Comparison of ENCODE assay signal across 18 cellular contexts in the genomic region with DNA sequence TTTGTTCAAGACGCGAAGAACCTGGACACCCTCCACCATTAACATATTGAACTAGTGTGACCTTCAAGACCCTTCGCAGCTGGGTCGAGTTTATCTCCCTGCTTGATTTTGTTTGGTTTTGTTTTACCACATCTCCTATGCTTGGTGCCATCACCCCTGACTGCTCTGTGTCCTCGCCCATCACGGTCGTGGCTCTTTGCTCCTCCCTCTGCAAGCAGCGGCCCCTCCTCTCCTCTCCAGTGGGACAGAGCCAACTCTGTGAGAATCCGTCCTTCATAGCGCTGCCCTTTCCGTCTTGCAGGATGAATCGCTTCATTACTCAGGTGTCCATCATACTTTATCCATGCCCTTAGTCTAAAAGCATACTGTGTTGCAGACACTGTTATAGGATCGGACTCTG.
"Had no signal": no experiment of that assay in that cellular context is flagged by ENCODE, and none has a peak within 500 bp of the region (broad histone marks: within the 10 kb centered on the region; RNA-seq: fewer than 3 reads in every experiment).

No MANE protein-coding gene starts in this region.

- H3K36me3 ChIP-seq: gastrocnemius medialis, heart right ventricle, neural progenitor cell, thyroid gland had no signal

- H3K4me1 Mint-ChIP-seq: activated naive CD4-positive, alpha-beta T cell treated with anti-CD3 and anti-CD28 coated beads, Interleukin-2, amount 10 ng/mL, durations not matched to agents 7 days and 5 days; activated naive CD8-positive, alpha-beta T cell treated with anti-CD3 and anti-CD28 coated beads, Interleukin-2, amount 50 U/mL, for 24 hours; memory B cell; naive B cell; neural progenitor cell; stimulated activated naive B cell treated with anti-CD40 and anti-IgM and Interleukin-4, amounts not matched to agents 10 μg/mL and 1 μg/mL and 100 μg/mL, for 72 hours had no signal

- H3K9me3 ChIP-seq: gastrocnemius medialis, psoas muscle, thyroid gland had no signal

- H3K27me3 ChIP-seq: gastrocnemius medialis, heart right ventricle, neural progenitor cell, thyroid gland had no signal

- H3K36me3 Mint-ChIP-seq: activated naive CD4-positive, alpha-beta T cell treated with anti-CD3 and anti-CD28 coated beads, Interleukin-2, amount 10 ng/mL, durations not matched to agents 7 days and 5 days; memory B cell; naive B cell; neural progenitor cell; stimulated activated naive B cell treated with anti-CD40 and anti-IgM and Interleukin-4, amounts not matched to agents 10 μg/mL and 1 μg/mL and 100 μg/mL, for 72 hours had no signal

- ATAC-seq: activated naive CD8-positive, alpha-beta T cell treated with anti-CD3 and anti-CD28 coated beads, Interleukin-2, amount 50 U/mL, for 24 hours; activated T-cell treated with anti-CD3 and anti-CD28 coated beads, Interleukin-2, amount 50 U/mL, for 4 hours; gastrocnemius medialis; heart right ventricle; psoas muscle; right cardiac atrium; stimulated activated naive B cell treated with anti-CD40 and anti-IgM and Interleukin-4, amounts not matched to agents 10 μg/mL and 1 μg/mL and 100 μg/mL, for 72 hours had no signal

- H3K4me3 Mint-ChIP-seq: activated naive CD4-positive, alpha-beta T cell treated with anti-CD3 and anti-CD28 coated beads, Interleukin-2, amount 10 ng/mL, durations not matched to agents 7 days and 5 days; activated naive CD8-positive, alpha-beta T cell treated with anti-CD3 and anti-CD28 coated beads, Interleukin-2, amount 50 U/mL, for 24 hours; activated T-cell treated with anti-CD3 and anti-CD28 coated beads, Interleukin-2, amount 50 U/mL, for 4 hours; memory B cell; naive B cell; neural progenitor cell; stimulated activated naive B cell treated with anti-CD40 and anti-IgM and Interleukin-4, amounts not matched to agents 10 μg/mL and 1 μg/mL and 100 μg/mL, for 72 hours had no signal

- H3K27ac ChIP-seq: gastrocnemius medialis, heart right ventricle, neural progenitor cell, psoas muscle, thyroid gland had no signal

- H3K27ac Mint-ChIP-seq: activated naive CD4-positive, alpha-beta T cell treated with anti-CD3 and anti-CD28 coated beads, Interleukin-2, amount 10 ng/mL, durations not matched to agents 7 days and 5 days; activated naive CD8-positive, alpha-beta T cell treated with anti-CD3 and anti-CD28 coated beads, Interleukin-2, amount 50 U/mL, for 24 hours; memory B cell; naive B cell; neural progenitor cell had no signal

- H3K4me1 ChIP-seq: gastrocnemius medialis, heart right ventricle, neural progenitor cell, psoas muscle, thyroid gland had no signal

- H3K9me3 Mint-ChIP-seq: activated naive CD4-positive, alpha-beta T cell treated with anti-CD3 and anti-CD28 coated beads, Interleukin-2, amount 10 ng/mL, durations not matched to agents 7 days and 5 days; activated naive CD8-positive, alpha-beta T cell treated with anti-CD3 and anti-CD28 coated beads, Interleukin-2, amount 50 U/mL, for 24 hours; activated T-cell treated with anti-CD3 and anti-CD28 coated beads, Interleukin-2, amount 50 U/mL, for 4 hours; stimulated activated naive B cell treated with anti-CD40 and anti-IgM and Interleukin-4, amounts not matched to agents 10 μg/mL and 1 μg/mL and 100 μg/mL, for 72 hours had no signal

- H3K4me3 ChIP-seq: gastrocnemius medialis, heart right ventricle, neural progenitor cell, psoas muscle, smooth muscle cell, thyroid gland had no signal

- DNase-seq: activated CD4-positive, alpha-beta T cell treated with anti-CD3 and anti-CD28 coated beads, Interleukin-2, amount 50 U/mL, for 1 hour; activated CD4-positive, CD25-positive, alpha-beta regulatory T cell treated with anti-CD3 and anti-CD28 coated beads, Interleukin-2, amount 50 U/mL, for 72 hours; activated CD8-positive, alpha-beta memory T cell treated with anti-CD3 and anti-CD28 coated beads, Interleukin-2, amount 50 U/mL, for 4 hours; activated naive CD4-positive, alpha-beta T cell treated with anti-CD3 and anti-CD28 coated beads, Interleukin-2, amount 10 ng/mL, durations not matched to agents 7 days and 5 days; activated naive CD8-positive, alpha-beta T cell treated with anti-CD3 and anti-CD28 coated beads, Interleukin-2, amount 50 U/mL, for 24 hours; activated T-cell treated with anti-CD3 and anti-CD28 coated beads, Interleukin-2, amount 50 U/mL, for 4 hours; aorta; cortex of kidney; gastrocnemius medialis; heart right ventricle; naive B cell; psoas muscle; right cardiac atrium; stimulated activated naive B cell treated with anti-CD40 and anti-IgM and Interleukin-4, amounts not matched to agents 10 μg/mL and 1 μg/mL and 100 μg/mL, for 72 hours; thyroid gland had no signal
